In the genomic region with DNA sequence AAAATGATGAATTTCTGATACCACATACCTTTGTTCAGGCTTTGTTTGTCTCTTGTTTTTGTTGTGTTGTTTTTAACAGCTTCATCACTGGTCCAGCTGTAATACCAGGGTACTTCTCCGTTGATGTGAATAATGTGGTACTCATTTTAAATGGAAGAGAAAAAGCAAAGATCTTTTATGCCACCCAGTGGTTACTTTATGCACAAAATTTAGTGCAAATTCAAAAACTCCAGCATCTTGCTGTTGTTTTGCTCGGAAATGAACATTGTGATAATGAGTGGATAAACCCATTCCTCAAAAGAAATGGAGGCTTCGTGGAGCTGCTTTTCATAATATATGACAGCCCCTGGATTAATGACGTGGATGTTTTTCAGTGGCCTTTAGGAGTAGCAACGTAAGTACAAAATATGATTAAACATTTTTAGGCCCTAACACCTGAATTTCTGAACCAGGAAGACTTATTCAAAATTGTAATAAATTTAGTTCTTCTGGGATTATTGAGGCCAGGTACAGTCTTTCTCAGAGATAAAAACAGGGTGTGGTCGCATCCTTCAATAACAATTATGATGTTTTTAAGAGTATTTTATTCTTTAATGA, we compare ENCODE assay signal across 8 cellular contexts. TPM values are rescaled to one million over a fixed set of nuclear protein-coding genes. Genes with fewer than 3 reads are reported as not detected.
DNase-seq lines count a peak whose midpoint lies in the region; ATAC-seq, FAIRE-seq and TF ChIP-seq lines count a peak whose summit lies in the region.

No MANE protein-coding gene starts in this region.

- H3K27me3 ChIP-seq in WERI-Rb-1 (ENCODE audit: insufficient read depth, low read depth, severe bottlenecking) (no peaks in the 10 kb centered on the region), keratinocyte (ENCODE audit: control insufficient read depth, extremely low read depth, insufficient read depth, low read length) (no peaks in the 10 kb centered on the region)

- no peak overlapping the region for H3K4me3 Mint-ChIP-seq in activated naive CD8-positive, alpha-beta T cell treated with anti-CD3 and anti-CD28 coated beads for 36 hours

- no peak for DNase-seq in GM12864 (ENCODE audit: low read depth)
- DNase-seq in NCI-H1417 (lab: John Stamatoyannopoulos, UW) = peak; percentile 32 to 84 (median 63)
- no peak for DNase-seq in WERI-Rb-1
- no peak for DNase-seq in keratinocyte (ENCODE audit: low read depth, low spot score)
- no peak for DNase-seq in activated naive CD8-positive, alpha-beta T cell treated with anti-CD3 and anti-CD28 coated beads for 36 hours

- H3K79me2 ChIP-seq in keratinocyte (ENCODE audit: control insufficient read depth, insufficient read depth, low read length) = no peaks in the 10 kb centered on the region

- no peaks in the 10 kb centered on the region for H3K36me3 ChIP-seq in WERI-Rb-1
- peaks cover 0 to 7% of the 10 kb centered on the region in 2 experiments for H3K36me3 ChIP-seq in keratinocyte (ENCODE audit: control insufficient read depth in 2 of 2, extremely low read depth in 1 of 2, insufficient read depth in 2 of 2, low read length in 2 of 2)

- H3K4me2 ChIP-seq in keratinocyte (ENCODE audit: control insufficient read depth, extremely low read depth, insufficient read depth, low read depth, low read length) = no peak overlapping the region

- no peaks in the 10 kb centered on the region for H3K9me1 ChIP-seq in keratinocyte (ENCODE audit: control insufficient read depth, extremely low read depth, insufficient read depth, low read length)

- ATAC-seq in GM18870 (IDR thresholded peaks at IDR 0.05; ENCODE audit: unreplicated experiment) (no peak), HG02763 (IDR thresholded peaks at IDR 0.05; ENCODE audit: unreplicated experiment) (no peak)

- dilution Hi-C loops in keratinocyte (cut with MboI; ENCODE audit: extremely low pct_ligation_motif_present, low sequenced_read_pairs) = no loop called here

- H4K20me1 ChIP-seq in keratinocyte (ENCODE audit: control insufficient read depth, extremely low read depth, insufficient read depth, low read length) = no peaks in the 10 kb centered on the region

- no peaks in the 10 kb centered on the region for H3K4me1 Mint-ChIP-seq in activated naive CD8-positive, alpha-beta T cell treated with anti-CD3 and anti-CD28 coated beads for 36 hours

- H3K4me3 ChIP-seq in GM12864 (ENCODE audit: low read depth, low read length) (no peak overlapping the region), WERI-Rb-1 (ENCODE audit: low read depth, low read length) (no peak overlapping the region), keratinocyte (ENCODE audit: control insufficient read depth in 2 of 3, extremely low read depth in 1 of 3, insufficient read depth in 2 of 3, low read depth in 1 of 3, low read length in 3 of 3) (no peak overlapping the region)

- H3K27me3 Mint-ChIP-seq in activated naive CD8-positive, alpha-beta T cell treated with anti-CD3 and anti-CD28 coated beads for 36 hours = no peaks in the 10 kb centered on the region

- H3K9me3 ChIP-seq in WERI-Rb-1 (ENCODE audit: severe bottlenecking) = no peaks in the 10 kb centered on the region
- no peaks in the 10 kb centered on the region for H3K9me3 ChIP-seq in keratinocyte (ENCODE audit: control insufficient read depth, low read depth, low read length)

- H2AFZ ChIP-seq in keratinocyte (ENCODE audit: control insufficient read depth, low read length) = no peak overlapping the region

- H3K27ac Mint-ChIP-seq in activated naive CD8-positive, alpha-beta T cell treated with anti-CD3 and anti-CD28 coated beads for 36 hours = no peak overlapping the region

- TF ChIP-seq CTCF in 22Rv1 (IDR thresholded peaks at IDR 0.05) = peak; percentile 88
- TF ChIP-seq CTCF in GM12864 (IDR thresholded peaks at IDR 0.05; ENCODE audit: low read depth, low read length, missing control alignments) = peak; percentile 33
- peak; percentile 19; the same call in 1 of the 2 replicates for TF ChIP-seq CTCF in WERI-Rb-1 (IDR thresholded peaks at IDR 0.05; ENCODE audit: low read depth, low read length)
- TF ChIP-seq CTCF in keratinocyte (optimal IDR thresholded peaks at IDR 0.05 in 1 of 3, IDR thresholded peaks at IDR 0.05 in 1 of 3, conservative IDR thresholded peaks at IDR 0.05 in 1 of 3; ENCODE audit: extremely low read depth in 1 of 3, insufficient read depth in 2 of 3, low read length in 3 of 3) = peak in 2 of 3 experiments; percentile 21 to 38

- no peak overlapping the region for H3K9ac ChIP-seq in keratinocyte (ENCODE audit: control insufficient read depth, extremely low read depth, insufficient read depth, low read length)

- H3K4me1 ChIP-seq in keratinocyte (ENCODE audit: control insufficient read depth, extremely low read depth, insufficient read depth, low read length) = no peaks in the 10 kb centered on the region

- FAIRE-seq in keratinocyte (lab: Jason Lieb, UNC) = no peak

- peaks cover 6% of the 10 kb centered on the region for H3K36me3 Mint-ChIP-seq in activated naive CD8-positive, alpha-beta T cell treated with anti-CD3 and anti-CD28 coated beads for 36 hours

- H3K27ac ChIP-seq in 22Rv1 = no peak overlapping the region
- H3K27ac ChIP-seq in WERI-Rb-1 = no peak overlapping the region
- H3K27ac ChIP-seq in keratinocyte (ENCODE audit: control insufficient read depth, insufficient read depth, low read length) = no peak overlapping the region

- H3K9me3 Mint-ChIP-seq in activated naive CD8-positive, alpha-beta T cell treated with anti-CD3 and anti-CD28 coated beads for 36 hours = no peaks in the 10 kb centered on the region

RNA-seq across cellular contexts. Expression of gene RXYLT1, which starts 22.4 kb away (rescaled TPM):
- polyA plus RNA-seq in keratinocyte = 10.2 to 17.0 TPM (median 16.5 TPM) in 3 replicates
- 5.9 TPM for polyA plus RNA-seq in keratinocyte (2011; ENCODE audit: low read depth)
- 11.9 and 18.2 TPM in 2 replicates for polyA plus RNA-seq in keratinocyte (2011; cell fraction: cytosol; rRNA removed)
- polyA plus RNA-seq in keratinocyte (2011; cell fraction: nucleus; rRNA removed) = 9.4 and 15.3 TPM in 2 replicates
- polyA plus RNA-seq in keratinocyte (2012; ENCODE audit: low replicate concordance) = 14.6 and 15.0 TPM in 2 replicates
- 3.9 to 6.2 TPM (median 5.5 TPM) in 3 replicates for polyA minus RNA-seq in keratinocyte
- 12.1 TPM for polyA minus RNA-seq in keratinocyte (2011; cell fraction: cytosol; rRNA and poly(A)+ RNA removed)
- polyA minus RNA-seq in keratinocyte (2011; cell fraction: nucleus; rRNA and poly(A)+ RNA removed) = 5.3 and 8.2 TPM in 2 replicates
- 10 to 100 TPM; 24.5 to 27.6 TPM for total RNA-seq in activated naive CD8-positive, alpha-beta T cell treated with anti-CD3 and anti-CD28 coated beads for 36 hours

RNA-seq across cellular contexts. Expression of gene SRGAP1, which starts 42.4 kb away (rescaled TPM):
- polyA plus RNA-seq in keratinocyte = 2.3 to 5.6 TPM (median 4.5 TPM) in 3 replicates
- polyA plus RNA-seq in keratinocyte (2011; ENCODE audit: low read depth) = 35.6 TPM
- polyA plus RNA-seq in keratinocyte (2011; cell fraction: cytosol; rRNA removed) = 3.0 and 4.1 TPM in 2 replicates
- polyA plus RNA-seq in keratinocyte (2011; cell fraction: nucleus; rRNA removed) = 11.3 and 12.6 TPM in 2 replicates
- 4.0 and 5.6 TPM in 2 replicates for polyA plus RNA-seq in keratinocyte (2012; ENCODE audit: low replicate concordance)
- polyA minus RNA-seq in keratinocyte = 10.9 to 25.9 TPM (median 19.6 TPM) in 3 replicates
- 13.0 TPM for polyA minus RNA-seq in keratinocyte (2011; cell fraction: cytosol; rRNA and poly(A)+ RNA removed)
- 18.9 and 51.8 TPM in 2 replicates for polyA minus RNA-seq in keratinocyte (2011; cell fraction: nucleus; rRNA and poly(A)+ RNA removed)
- total RNA-seq in activated naive CD8-positive, alpha-beta T cell treated with anti-CD3 and anti-CD28 coated beads for 36 hours = under 1 TPM; 0.02 to 0.18 TPM

Comparison
In these comparisons a context has a peak if more than half of its experiments do, and no peak if none do; other contexts are left out.
1. CTCF ChIP-seq: peak in every context shown above with its lines; median percentile 88 in 22Rv1; 33 in GM12864; 30 in keratinocyte; 19 in WERI-Rb-1.
2. DNase-seq: peak in NCI-H1417 (3 of 3); none in GM12864 (single experiment), WERI-Rb-1 (single experiment), keratinocyte (single experiment) and activated naive CD8-positive, alpha-beta T cell treated with anti-CD3 and anti-CD28 coated beads for 36 hours (single experiment).